8 cellular contexts compared by ENCODE assay signal in the genomic region with DNA sequence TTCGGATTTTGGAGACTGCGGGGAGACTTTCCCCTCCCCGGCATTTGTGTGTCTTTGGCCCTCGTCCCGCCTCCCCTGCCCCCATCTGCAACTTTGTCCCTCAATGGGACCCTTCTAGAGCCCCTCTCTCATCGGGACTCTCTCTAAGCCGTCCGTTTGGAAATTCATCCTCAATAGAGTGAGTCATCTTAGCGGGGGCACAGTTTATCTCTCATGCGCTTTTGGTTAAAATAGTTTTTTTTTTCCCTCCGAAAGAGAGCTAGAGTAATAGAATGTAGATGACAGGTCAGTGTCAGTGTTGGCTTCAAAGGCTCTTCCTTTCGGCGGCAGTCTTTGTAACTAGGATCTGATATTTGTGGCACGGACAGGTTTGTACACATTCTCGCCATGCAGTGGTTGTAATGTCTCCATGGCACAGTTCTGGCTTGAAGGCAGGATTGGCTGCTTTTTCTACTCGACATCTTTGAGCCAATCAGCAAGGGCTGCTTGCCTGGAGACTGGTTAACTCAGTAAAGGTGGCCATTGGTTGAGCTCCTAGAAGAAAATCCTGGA. TPM values are rescaled to one million over a fixed set of nuclear protein-coding genes. Genes with fewer than 3 reads are reported as not detected.
DNase-seq lines count a peak whose midpoint lies in the region; ATAC-seq, FAIRE-seq and TF ChIP-seq lines count a peak whose summit lies in the region.

No MANE protein-coding gene starts in this region.

- H3K27me3 Mint-ChIP-seq in T-helper 2 cell treated with Interferon-gamma antibody and Interleukin-4, amounts not matched to agents 5 μg/mL and 100 μg/mL, for 36 hours (ENCODE audit: low read depth): peaks cover 2% of the 10 kb centered on the region

- no peaks in the 10 kb centered on the region for H3K9me3 Mint-ChIP-seq in T-helper 2 cell treated with Interferon-gamma antibody and Interleukin-4, amounts not matched to agents 5 μg/mL and 100 μg/mL, for 36 hours

- TF ChIP-seq CTCF in astrocyte of the cerebellum (IDR thresholded peaks at IDR 0.05; ENCODE audit: low read depth, low read length, missing control alignments): no peak

- H3K36me3 Mint-ChIP-seq in T-helper 2 cell treated with Interferon-gamma antibody and Interleukin-4, amounts not matched to agents 5 μg/mL and 100 μg/mL, for 36 hours (ENCODE audit: low read depth): peaks cover 12% of the 10 kb centered on the region

- H3K4me1 Mint-ChIP-seq in T-helper 2 cell treated with Interferon-gamma antibody and Interleukin-4, amounts not matched to agents 5 μg/mL and 100 μg/mL, for 36 hours (ENCODE audit: low read depth): peaks cover 30% of the 10 kb centered on the region

- ATAC-seq in HG02885 (IDR thresholded peaks at IDR 0.05; ENCODE audit: poor library complexity, unreplicated experiment): peak; percentile 74
- ATAC-seq in HG02970 (IDR thresholded peaks at IDR 0.05; ENCODE audit: low FRiP score, unreplicated experiment): no peak

- DNase-seq in GM18507 (ENCODE audit: extremely low spot score, insufficient read length, low read depth): peak; percentile 80
- peak; percentile 86 for DNase-seq in NCI-H1694 (lab: John Stamatoyannopoulos, UW)
- peak; percentile 78 for DNase-seq in T-helper 2 cell treated with Interferon-gamma antibody and Interleukin-4, amounts not matched to agents 5 μg/mL and 100 μg/mL, for 36 hours (ENCODE audit: low spot score)
- DNase-seq in astrocyte of the cerebellum (ENCODE audit: low read depth): peak; percentile 91
- peak; percentile 95 for DNase-seq in hepatic stellate cell (ENCODE audit: low spot score)
- DNase-seq in renal cortical epithelial cell (ENCODE audit: low read depth): peak; percentile 97

- H3K4me3 ChIP-seq in astrocyte of the cerebellum (ENCODE audit: low read depth, low read length): peak overlapping the region; percentile 72

- FAIRE-seq in GM18507 (lab: Jason Lieb, UNC): peak; percentile 95

- H3K4me3 Mint-ChIP-seq in T-helper 2 cell treated with Interferon-gamma antibody and Interleukin-4, amounts not matched to agents 5 μg/mL and 100 μg/mL, for 36 hours: peak overlapping the region; percentile 99

- in situ Hi-C loops in astrocyte of the cerebellum (cut with HindIII; ENCODE audit: low sequenced_read_pairs): no loop called here

- H3K27ac Mint-ChIP-seq in T-helper 2 cell treated with Interferon-gamma antibody and Interleukin-4, amounts not matched to agents 5 μg/mL and 100 μg/mL, for 36 hours: peak overlapping the region; percentile 99

RNA-seq across cellular contexts. Expression of gene N4BP2, which starts 1.0 kb away (rescaled TPM):
- total RNA-seq in renal cortical epithelial cell: 6.9 and 7.8 TPM in 2 replicates
